Comparison of ENCODE assay signal across 1 cellular context in the genomic region with DNA sequence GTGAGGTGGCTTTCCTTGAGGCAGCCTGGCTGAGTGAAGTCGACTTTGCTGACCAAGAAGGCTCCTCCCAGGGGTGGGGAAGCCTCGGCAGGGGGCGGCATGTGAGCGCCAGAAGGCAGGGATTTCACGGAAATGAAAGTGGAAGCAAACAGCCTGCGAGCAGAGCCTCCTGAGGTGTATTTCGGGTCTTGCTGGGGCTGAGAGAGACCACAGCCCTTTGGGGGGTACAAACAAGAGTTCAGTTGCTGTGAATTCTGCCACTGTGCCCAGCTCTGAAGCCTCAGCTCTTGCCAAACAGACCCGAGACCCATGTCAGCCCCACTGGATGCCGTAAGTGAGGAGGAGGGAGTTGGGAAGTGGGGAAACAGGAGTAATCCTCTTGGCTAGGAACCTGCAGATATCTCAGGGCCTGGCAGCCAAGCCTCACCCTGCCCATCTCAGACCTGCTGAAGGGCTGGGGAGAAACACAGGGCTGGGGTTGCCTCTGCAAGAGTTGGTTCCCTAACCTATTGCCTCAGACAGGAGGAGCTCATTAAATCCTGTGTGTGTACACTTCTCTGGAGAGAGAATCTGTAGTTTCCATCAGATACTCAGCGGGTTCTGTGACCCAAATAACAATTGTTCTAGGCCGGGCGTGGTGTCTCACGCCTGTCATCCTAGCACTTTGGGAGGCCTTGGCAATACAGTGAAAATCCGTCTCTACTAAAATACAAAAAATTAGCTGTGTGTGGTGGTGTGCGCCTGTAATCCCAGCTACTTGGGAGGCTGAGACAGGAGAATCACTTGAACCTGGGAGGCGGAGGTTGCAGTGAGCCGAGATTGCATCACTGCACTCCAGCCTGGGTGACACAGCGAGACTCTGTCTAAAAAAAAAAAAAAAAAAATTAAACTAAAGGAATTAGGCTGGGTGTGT.
A peak's percentile ranks its signal among the peaks of the same experiment; 100 is the strongest.
TF ChIP-seq lines count a peak whose summit lies in the region.

A gene (plus strand): TSS at position 146 of the 913 bp plus-strand sequence. CDS start 164 bp downstream, at position 310.

TF ChIP-seq in K562, 482 proteins besides CTCF, POLR2A, EP300 and RAD21 (continued from another document and continues in another):
- TF ChIP-seq, protein P1, sequence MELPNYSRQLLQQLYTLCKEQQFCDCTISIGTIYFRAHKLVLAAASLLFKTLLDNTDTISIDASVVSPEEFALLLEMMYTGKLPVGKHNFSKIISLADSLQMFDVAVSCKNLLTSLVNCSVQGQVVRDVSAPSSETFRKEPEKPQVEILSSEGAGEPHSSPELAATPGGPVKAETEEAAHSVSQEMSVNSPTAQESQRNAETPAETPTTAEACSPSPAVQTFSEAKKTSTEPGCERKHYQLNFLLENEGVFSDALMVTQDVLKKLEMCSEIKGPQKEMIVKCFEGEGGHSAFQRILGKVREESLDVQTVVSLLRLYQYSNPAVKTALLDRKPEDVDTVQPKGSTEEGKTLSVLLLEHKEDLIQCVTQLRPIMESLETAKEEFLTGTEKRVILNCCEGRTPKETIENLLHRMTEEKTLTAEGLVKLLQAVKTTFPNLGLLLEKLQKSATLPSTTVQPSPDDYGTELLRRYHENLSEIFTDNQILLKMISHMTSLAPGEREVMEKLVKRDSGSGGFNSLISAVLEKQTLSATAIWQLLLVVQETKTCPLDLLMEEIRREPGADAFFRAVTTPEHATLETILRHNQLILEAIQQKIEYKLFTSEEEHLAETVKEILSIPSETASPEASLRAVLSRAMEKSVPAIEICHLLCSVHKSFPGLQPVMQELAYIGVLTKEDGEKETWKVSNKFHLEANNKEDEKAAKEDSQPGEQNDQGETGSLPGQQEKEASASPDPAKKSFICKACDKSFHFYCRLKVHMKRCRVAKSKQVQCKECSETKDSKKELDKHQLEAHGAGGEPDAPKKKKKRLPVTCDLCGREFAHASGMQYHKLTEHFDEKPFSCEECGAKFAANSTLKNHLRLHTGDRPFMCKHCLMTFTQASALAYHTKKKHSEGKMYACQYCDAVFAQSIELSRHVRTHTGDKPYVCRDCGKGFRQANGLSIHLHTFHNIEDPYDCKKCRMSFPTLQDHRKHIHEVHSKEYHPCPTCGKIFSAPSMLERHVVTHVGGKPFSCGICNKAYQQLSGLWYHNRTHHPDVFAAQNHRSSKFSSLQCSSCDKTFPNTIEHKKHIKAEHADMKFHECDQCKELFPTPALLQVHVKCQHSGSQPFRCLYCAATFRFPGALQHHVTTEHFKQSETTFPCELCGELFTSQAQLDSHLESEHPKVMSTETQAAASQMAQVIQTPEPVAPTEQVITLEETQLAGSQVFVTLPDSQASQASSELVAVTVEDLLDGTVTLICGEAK (IDR thresholded peaks at IDR 0.05): peak; percentile 64
- TF ChIP-seq, protein P1 (CRISPR knock-in tag; IDR thresholded peaks at IDR 0.05): no peak
- TF ChIP-seq ZNF584 (CRISPR knock-in tag; IDR thresholded peaks at IDR 0.05; ENCODE audit: low read depth) (no peak), TSC22D4 (tag; IDR thresholded peaks at IDR 0.05) (no peak), SIN3B (IDR thresholded peaks at IDR 0.05; ENCODE audit: low read depth) (peak; percentile 19; the same call in 1 of the 2 replicates), ZBTB1 (CRISPR knock-in tag; IDR thresholded peaks at IDR 0.05; ENCODE audit: borderline replicate concordance, low read depth) (no peak), FOXA3 (CRISPR knock-in tag; conservative IDR thresholded peaks at IDR 0.05 in 1 of 2, IDR thresholded peaks at IDR 0.05 in 1 of 2) (no peak), ARID2 (IDR thresholded peaks at IDR 0.05) (no peak), GATAD2B (IDR thresholded peaks at IDR 0.05; ENCODE audit: borderline replicate concordance) (no peak), ZNF212 (CRISPR knock-in tag; IDR thresholded peaks at IDR 0.05) (no peak), SRSF7 (optimal IDR thresholded peaks at IDR 0.05; ENCODE audit: low read depth, low read length) (no peak), NEUROD1 (IDR thresholded peaks at IDR 0.05; ENCODE audit: borderline replicate concordance, low read depth, low read length, partially characterized antibody) (no peak), KLF16 (IDR thresholded peaks at IDR 0.05) (peak; percentile 33; the same call in 1 of the 2 replicates), TCF3 (CRISPR knock-in tag; IDR thresholded peaks at IDR 0.05) (no peak), RBM39 (optimal IDR thresholded peaks at IDR 0.05; ENCODE audit: low read depth, low read length) (no peak), POLR2B (IDR thresholded peaks at IDR 0.05; ENCODE audit: low read depth, partially characterized antibody) (no peak), HDAC1 (IDR thresholded peaks at IDR 0.05) (peak in 1 of 2 experiments; percentile 55; a peak in 2 of 4 replicates), ZNF224 (CRISPR knock-in tag; IDR thresholded peaks at IDR 0.05) (no peak), POLR2G (IDR thresholded peaks at IDR 0.05; ENCODE audit: low read depth, low read length) (peak; percentile 59), CBX5 (IDR thresholded peaks at IDR 0.05; ENCODE audit: borderline replicate concordance, low read depth) (no peak), CBFA2T2 (conservative IDR thresholded peaks at IDR 0.05) (no peak), MCM7 (IDR thresholded peaks at IDR 0.05) (no peak), NBN (IDR thresholded peaks at IDR 0.05; ENCODE audit: low read depth) (no peak), CREBBP (IDR thresholded peaks at IDR 0.05; ENCODE audit: low read depth, low read length) (no peak), PRPF4 (IDR thresholded peaks at IDR 0.05; ENCODE audit: insufficient read depth, low read depth, low read length, poor library complexity, severe bottlenecking) (no peak)
- TF ChIP-seq, protein P2, sequence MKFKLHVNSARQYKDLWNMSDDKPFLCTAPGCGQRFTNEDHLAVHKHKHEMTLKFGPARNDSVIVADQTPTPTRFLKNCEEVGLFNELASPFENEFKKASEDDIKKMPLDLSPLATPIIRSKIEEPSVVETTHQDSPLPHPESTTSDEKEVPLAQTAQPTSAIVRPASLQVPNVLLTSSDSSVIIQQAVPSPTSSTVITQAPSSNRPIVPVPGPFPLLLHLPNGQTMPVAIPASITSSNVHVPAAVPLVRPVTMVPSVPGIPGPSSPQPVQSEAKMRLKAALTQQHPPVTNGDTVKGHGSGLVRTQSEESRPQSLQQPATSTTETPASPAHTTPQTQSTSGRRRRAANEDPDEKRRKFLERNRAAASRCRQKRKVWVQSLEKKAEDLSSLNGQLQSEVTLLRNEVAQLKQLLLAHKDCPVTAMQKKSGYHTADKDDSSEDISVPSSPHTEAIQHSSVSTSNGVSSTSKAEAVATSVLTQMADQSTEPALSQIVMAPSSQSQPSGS (CRISPR knock-in tag; IDR thresholded peaks at IDR 0.05): no peak
- TF ChIP-seq, protein P3, sequence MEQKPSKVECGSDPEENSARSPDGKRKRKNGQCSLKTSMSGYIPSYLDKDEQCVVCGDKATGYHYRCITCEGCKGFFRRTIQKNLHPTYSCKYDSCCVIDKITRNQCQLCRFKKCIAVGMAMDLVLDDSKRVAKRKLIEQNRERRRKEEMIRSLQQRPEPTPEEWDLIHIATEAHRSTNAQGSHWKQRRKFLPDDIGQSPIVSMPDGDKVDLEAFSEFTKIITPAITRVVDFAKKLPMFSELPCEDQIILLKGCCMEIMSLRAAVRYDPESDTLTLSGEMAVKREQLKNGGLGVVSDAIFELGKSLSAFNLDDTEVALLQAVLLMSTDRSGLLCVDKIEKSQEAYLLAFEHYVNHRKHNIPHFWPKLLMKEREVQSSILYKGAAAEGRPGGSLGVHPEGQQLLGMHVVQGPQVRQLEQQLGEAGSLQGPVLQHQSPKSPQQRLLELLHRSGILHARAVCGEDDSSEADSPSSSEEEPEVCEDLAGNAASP (IDR thresholded peaks at IDR 0.05): no peak
- TF ChIP-seq, protein P4, sequence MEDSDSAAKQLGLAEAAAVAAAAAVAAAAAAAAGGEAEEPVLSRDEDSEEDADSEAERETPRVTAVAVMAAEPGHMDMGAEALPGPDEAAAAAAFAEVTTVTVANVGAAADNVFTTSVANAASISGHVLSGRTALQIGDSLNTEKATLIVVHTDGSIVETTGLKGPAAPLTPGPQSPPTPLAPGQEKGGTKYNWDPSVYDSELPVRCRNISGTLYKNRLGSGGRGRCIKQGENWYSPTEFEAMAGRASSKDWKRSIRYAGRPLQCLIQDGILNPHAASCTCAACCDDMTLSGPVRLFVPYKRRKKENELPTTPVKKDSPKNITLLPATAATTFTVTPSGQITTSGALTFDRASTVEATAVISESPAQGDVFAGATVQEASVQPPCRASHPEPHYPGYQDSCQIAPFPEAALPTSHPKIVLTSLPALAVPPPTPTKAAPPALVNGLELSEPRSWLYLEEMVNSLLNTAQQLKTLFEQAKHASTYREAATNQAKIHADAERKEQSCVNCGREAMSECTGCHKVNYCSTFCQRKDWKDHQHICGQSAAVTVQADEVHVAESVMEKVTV (CRISPR knock-in tag; IDR thresholded peaks at IDR 0.05): no peak
- TF ChIP-seq, protein P5, sequence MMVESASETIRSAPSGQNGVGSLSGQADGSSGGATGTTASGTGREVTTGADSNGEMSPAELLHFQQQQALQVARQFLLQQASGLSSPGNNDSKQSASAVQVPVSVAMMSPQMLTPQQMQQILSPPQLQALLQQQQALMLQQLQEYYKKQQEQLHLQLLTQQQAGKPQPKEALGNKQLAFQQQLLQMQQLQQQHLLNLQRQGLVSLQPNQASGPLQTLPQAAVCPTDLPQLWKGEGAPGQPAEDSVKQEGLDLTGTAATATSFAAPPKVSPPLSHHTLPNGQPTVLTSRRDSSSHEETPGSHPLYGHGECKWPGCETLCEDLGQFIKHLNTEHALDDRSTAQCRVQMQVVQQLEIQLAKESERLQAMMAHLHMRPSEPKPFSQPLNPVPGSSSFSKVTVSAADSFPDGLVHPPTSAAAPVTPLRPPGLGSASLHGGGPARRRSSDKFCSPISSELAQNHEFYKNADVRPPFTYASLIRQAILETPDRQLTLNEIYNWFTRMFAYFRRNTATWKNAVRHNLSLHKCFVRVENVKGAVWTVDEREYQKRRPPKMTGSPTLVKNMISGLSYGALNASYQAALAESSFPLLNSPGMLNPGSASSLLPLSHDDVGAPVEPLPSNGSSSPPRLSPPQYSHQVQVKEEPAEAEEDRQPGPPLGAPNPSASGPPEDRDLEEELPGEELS (CRISPR knock-in tag; IDR thresholded peaks at IDR 0.05; ENCODE audit: borderline replicate concordance): no peak
- TF ChIP-seq, protein P6, sequence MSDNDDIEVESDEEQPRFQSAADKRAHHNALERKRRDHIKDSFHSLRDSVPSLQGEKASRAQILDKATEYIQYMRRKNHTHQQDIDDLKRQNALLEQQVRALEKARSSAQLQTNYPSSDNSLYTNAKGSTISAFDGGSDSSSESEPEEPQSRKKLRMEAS (CRISPR knock-in tag; IDR thresholded peaks at IDR 0.05): no peak
- TF ChIP-seq, protein P7, sequence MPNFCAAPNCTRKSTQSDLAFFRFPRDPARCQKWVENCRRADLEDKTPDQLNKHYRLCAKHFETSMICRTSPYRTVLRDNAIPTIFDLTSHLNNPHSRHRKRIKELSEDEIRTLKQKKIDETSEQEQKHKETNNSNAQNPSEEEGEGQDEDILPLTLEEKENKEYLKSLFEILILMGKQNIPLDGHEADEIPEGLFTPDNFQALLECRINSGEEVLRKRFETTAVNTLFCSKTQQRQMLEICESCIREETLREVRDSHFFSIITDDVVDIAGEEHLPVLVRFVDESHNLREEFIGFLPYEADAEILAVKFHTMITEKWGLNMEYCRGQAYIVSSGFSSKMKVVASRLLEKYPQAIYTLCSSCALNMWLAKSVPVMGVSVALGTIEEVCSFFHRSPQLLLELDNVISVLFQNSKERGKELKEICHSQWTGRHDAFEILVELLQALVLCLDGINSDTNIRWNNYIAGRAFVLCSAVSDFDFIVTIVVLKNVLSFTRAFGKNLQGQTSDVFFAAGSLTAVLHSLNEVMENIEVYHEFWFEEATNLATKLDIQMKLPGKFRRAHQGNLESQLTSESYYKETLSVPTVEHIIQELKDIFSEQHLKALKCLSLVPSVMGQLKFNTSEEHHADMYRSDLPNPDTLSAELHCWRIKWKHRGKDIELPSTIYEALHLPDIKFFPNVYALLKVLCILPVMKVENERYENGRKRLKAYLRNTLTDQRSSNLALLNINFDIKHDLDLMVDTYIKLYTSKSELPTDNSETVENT (CRISPR knock-in tag; IDR thresholded peaks at IDR 0.05): no peak
- TF ChIP-seq, protein P8, sequence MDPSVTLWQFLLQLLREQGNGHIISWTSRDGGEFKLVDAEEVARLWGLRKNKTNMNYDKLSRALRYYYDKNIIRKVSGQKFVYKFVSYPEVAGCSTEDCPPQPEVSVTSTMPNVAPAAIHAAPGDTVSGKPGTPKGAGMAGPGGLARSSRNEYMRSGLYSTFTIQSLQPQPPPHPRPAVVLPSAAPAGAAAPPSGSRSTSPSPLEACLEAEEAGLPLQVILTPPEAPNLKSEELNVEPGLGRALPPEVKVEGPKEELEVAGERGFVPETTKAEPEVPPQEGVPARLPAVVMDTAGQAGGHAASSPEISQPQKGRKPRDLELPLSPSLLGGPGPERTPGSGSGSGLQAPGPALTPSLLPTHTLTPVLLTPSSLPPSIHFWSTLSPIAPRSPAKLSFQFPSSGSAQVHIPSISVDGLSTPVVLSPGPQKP (CRISPR knock-in tag; IDR thresholded peaks at IDR 0.05): no peak
- TF ChIP-seq, protein P9, sequence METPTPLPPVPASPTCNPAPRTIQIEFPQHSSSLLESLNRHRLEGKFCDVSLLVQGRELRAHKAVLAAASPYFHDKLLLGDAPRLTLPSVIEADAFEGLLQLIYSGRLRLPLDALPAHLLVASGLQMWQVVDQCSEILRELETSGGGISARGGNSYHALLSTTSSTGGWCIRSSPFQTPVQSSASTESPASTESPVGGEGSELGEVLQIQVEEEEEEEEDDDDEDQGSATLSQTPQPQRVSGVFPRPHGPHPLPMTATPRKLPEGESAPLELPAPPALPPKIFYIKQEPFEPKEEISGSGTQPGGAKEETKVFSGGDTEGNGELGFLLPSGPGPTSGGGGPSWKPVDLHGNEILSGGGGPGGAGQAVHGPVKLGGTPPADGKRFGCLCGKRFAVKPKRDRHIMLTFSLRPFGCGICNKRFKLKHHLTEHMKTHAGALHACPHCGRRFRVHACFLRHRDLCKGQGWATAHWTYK (CRISPR knock-in tag; IDR thresholded peaks at IDR 0.05): 0 out of 2 replicates have a peak, but pooled peaks have one; percentile 16
